21 cellular contexts compared by ENCODE assay signal in the genomic region with DNA sequence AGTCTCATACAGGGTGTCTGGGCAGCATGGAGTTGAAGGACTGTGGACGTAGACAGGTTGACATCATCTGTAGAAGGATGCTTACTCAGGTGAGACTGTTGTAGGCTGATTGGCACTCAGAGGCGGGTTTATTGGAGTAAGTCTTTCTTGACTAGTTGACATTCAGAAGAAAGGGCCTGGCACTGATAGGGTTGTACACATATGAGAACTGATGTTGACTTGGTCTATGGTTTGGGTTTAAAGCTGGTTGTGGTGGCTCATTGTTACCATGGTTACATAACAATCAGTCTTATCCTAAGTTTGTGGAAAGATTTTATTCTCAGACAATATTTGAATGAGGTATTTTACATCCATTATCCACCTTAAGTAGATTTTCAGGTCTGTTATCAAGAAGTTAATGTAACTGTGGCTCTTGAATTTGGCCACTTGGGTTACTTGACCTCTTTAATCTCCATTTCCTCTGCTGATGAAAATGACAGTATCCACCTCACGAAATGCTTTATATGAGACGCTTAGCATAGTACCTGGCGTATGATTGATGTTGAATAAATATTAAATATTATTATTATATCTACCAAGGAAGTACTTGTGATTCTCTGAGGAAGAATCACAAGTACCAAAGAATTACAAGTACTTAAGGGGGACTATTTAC.
"Had no signal": no experiment of that assay in that cellular context is flagged by ENCODE, and none has a peak within 500 bp of the region (broad histone marks: within the 10 kb centered on the region; RNA-seq: fewer than 3 reads in every experiment).

No MANE protein-coding gene starts in this region.

- H3K4me1 ChIP-seq: foreskin keratinocyte, sigmoid colon, testis, tibial nerve, uterus had no signal

- H3K27ac ChIP-seq: coronary artery, foreskin keratinocyte, neutrophil, psoas muscle, sigmoid colon, skin epidermis, testis, tibial nerve, uterus had no signal

- ATAC-seq: foreskin keratinocyte; left colon; mucosa of descending colon; naive thymus-derived CD8-positive, alpha-beta T cell; psoas muscle; stimulated activated naive B cell treated with anti-CD40 and anti-IgM and Interleukin-4, amounts not matched to agents 10 μg/mL and 1 μg/mL and 100 μg/mL, for 72 hours; stimulated activated naive CD8-positive, alpha-beta T cell treated with anti-CD3 and anti-CD28 coated beads, Interleukin-15, amount 100 ng/mL, for 72 hours had no signal

- H3K27me3 ChIP-seq: sigmoid colon, testis, tibial nerve, uterus had no signal

- DNase-seq: effector CD4-positive, alpha-beta T cell; endodermal cell; erythroblast; foreskin keratinocyte; head of caudate nucleus; hippocampal formation; left colon; mucosa of descending colon; naive thymus-derived CD8-positive, alpha-beta T cell; psoas muscle; sigmoid colon; stimulated activated CD4-positive, alpha-beta T cell treated with anti-CD3 and anti-CD28 coated beads, Interleukin-2, amount 100 ng/mL, for 24 hours; stimulated activated CD4-positive, alpha-beta T cell treated with anti-CD3 and anti-CD28 coated beads, Interleukin-4, amount 100 ng/mL, for 4 hours; stimulated activated naive B cell treated with anti-CD40 and anti-IgM and Interleukin-4, amounts not matched to agents 10 μg/mL and 1 μg/mL and 100 μg/mL, for 72 hours; stimulated activated naive CD8-positive, alpha-beta T cell treated with anti-CD3 and anti-CD28 coated beads, Interleukin-15, amount 100 ng/mL, for 72 hours; testis; uterus had no signal

- H3K9me3 ChIP-seq: mucosa of descending colon, neutrophil, psoas muscle, sigmoid colon, testis, tibial nerve, uterus had no signal

- H3K36me3 ChIP-seq: neutrophil, sigmoid colon, tibial nerve, uterus had no signal

- H3K4me3 ChIP-seq: coronary artery, mucosa of descending colon, psoas muscle, sigmoid colon, skin epidermis, testis, tibial nerve, uterus had no signal
